17 cellular contexts compared by ENCODE assay signal in genomic region chr4:69773443-69773842, GRCh38. TPM values are rescaled to one million over a fixed set of nuclear protein-coding genes. Genes with fewer than 3 reads are reported as not detected.
DNase-seq lines count a peak whose midpoint lies in the region; ATAC-seq, FAIRE-seq and TF ChIP-seq lines count a peak whose summit lies in the region.
"Had no signal": no experiment of that assay in that cellular context is flagged by ENCODE, and none has a peak within 500 bp of the region (broad histone marks: within the 10 kb centered on the region; RNA-seq: fewer than 3 reads in every experiment).

No MANE protein-coding gene starts in this region.

- no peaks in the 10 kb centered on the region for H3K9me1 ChIP-seq in endothelial cell of umbilical vein (replicated peaks; ENCODE audit: control insufficient read depth, extremely low read depth, insufficient read depth, low read length)

- no peak overlapping the region for H3K18ac ChIP-seq in mesendoderm (ENCODE audit: low read length)

- intact Hi-C loops in endothelial cell of umbilical vein (cut with micrococcal nuclease), result loop anchor here (1.0 to 2.0 kb wide), 8 partner anchors 8 to 107 kb away; no protein-coding TSS in a partner anchor
- intact Hi-C loops in transverse colon (cut with DNase I; ENCODE audit: low total_unique reads), result no loop called here

- CTCF ChIA-PET in endothelial cell of umbilical vein (lab: Charles Lee), result interaction anchor here (0.8 to 1.3 kb wide), 3 partner anchors 11 to 50 kb away, joined by 3 to 4 read pairs (median 3); no protein-coding TSS in a partner anchor

- peak overlapping the region; percentile 70 for H3K4ac ChIP-seq in mesendoderm (ENCODE audit: low read depth, low read length)

- peak overlapping the region; percentile 91 for H2AFZ ChIP-seq in endothelial cell of umbilical vein (ENCODE audit: low read depth, low read length)
- H2AFZ ChIP-seq: GM23248, PC-9 had no signal

- no peak overlapping the region for H3K4me3 ChIP-seq in endothelial cell of umbilical vein (replicated peaks in 1 of 3; ENCODE audit: insufficient read depth in 1 of 3, low read depth in 1 of 3, low read length in 3 of 3)
- no peak overlapping the region for H3K4me3 ChIP-seq in mesendoderm (ENCODE audit: low read length)
- no peak overlapping the region for H3K4me3 ChIP-seq in transverse colon
- H3K4me3 ChIP-seq: GM23248, PC-9 had no signal

- H4K8ac ChIP-seq in mesendoderm (ENCODE audit: low read depth, low read length), result no peak overlapping the region

- DNase-seq in endothelial cell of umbilical vein (ENCODE audit: low read depth, low spot score) (peak; percentile 97), mesendoderm (peak; percentile 1), transverse colon (no peak), OCI-M2 (lab: John Stamatoyannopoulos, UW; ENCODE audit: unreplicated experiment) (no peak)
- DNase-seq in NK-92 treated with Interleukin-12 subunit alpha and Interleukin-12 subunit beta, amount 100 ng/mL, for 24 hours (lab: John Stamatoyannopoulos, UW), result no peak
- DNase-seq: CD8-positive, alpha-beta T cell; DND-41; GDM1; GM23248; NCI-H1436 treated with DMSO at 0.1 percent for 48 hours; NCI-H345 had no signal

- H3K27me3 ChIP-seq in endothelial cell of umbilical vein (ENCODE audit: control insufficient read depth in 2 of 2, insufficient read depth in 2 of 2, low read length in 2 of 2) (no peaks in the 10 kb centered on the region), mesendoderm (ENCODE audit: insufficient read depth, low read length, poor library complexity) (no peaks in the 10 kb centered on the region), transverse colon (no peaks in the 10 kb centered on the region)

- peak overlapping the region; percentile 46 for H3K9ac ChIP-seq in endothelial cell of umbilical vein (replicated peaks; ENCODE audit: extremely low read depth, insufficient read depth, low read length)
- H3K9ac ChIP-seq in mesendoderm (ENCODE audit: low read length), result no peak overlapping the region
- H3K9ac ChIP-seq: GM23248 had no signal

- H3K27ac ChIP-seq in VCaP, result peak overlapping the region; percentile 13; the same call in 1 of the 2 replicates
- H3K27ac ChIP-seq in endothelial cell of umbilical vein (ENCODE audit: insufficient read depth, low read depth, low read length), result peak overlapping the region; percentile 95
- no peak overlapping the region for H3K27ac ChIP-seq in mesendoderm (ENCODE audit: low read depth, low read length)
- peak overlapping the region; percentile 73 to 80 (median 77) for H3K27ac ChIP-seq in transverse colon
- H3K27ac ChIP-seq: GM23248, PC-9 had no signal

- dilution Hi-C loops in endothelial cell of umbilical vein (cut with MboI; ENCODE audit: extremely low pct_ligation_motif_present, low sequenced_read_pairs), result no loop called here

- peaks cover 22% of the 10 kb centered on the region for H3K4me1 ChIP-seq in endothelial cell of umbilical vein (ENCODE audit: control insufficient read depth, extremely low read depth, insufficient read depth, low read length)
- H3K4me1 ChIP-seq in mesendoderm (ENCODE audit: control insufficient read depth, low read depth, low read length), result no peaks in the 10 kb centered on the region
- H3K4me1 ChIP-seq in transverse colon, result peaks cover 0 to 35% (median 5%) of the 10 kb centered on the region in 4 donors

- in situ Hi-C loops in transverse colon (cut with MboI; ENCODE audit: low pct_ligation_motif_present in 1 of 4, low pct_unique_long_range_greater_than_20kb in 1 of 4, low sequenced_read_pairs in 3 of 4), result no loop called here

- no peak overlapping the region for H3K56ac ChIP-seq in mesendoderm (ENCODE audit: low read length)

- no peaks in the 10 kb centered on the region for H4K20me1 ChIP-seq in endothelial cell of umbilical vein (replicated peaks; ENCODE audit: control insufficient read depth, extremely low read depth, insufficient read depth, low read length)

- BruUV-seq in endothelial cell of umbilical vein (replicated peaks; lab: Mats Ljungman, UMichigan), result no TSS peak

- ATAC-seq in HG02571 (IDR thresholded peaks at IDR 0.05; ENCODE audit: unreplicated experiment), result no peak
- ATAC-seq: CD8-positive, alpha-beta T cell; Right ventricle myocardium inferior had no signal

- H3K79me2 ChIP-seq in endothelial cell of umbilical vein (ENCODE audit: control insufficient read depth, insufficient read depth, low read length), result no peaks in the 10 kb centered on the region
- H3K79me2 ChIP-seq in mesendoderm (ENCODE audit: control insufficient read depth, insufficient read depth, low read length), result no peaks in the 10 kb centered on the region

- H2BK5ac ChIP-seq in mesendoderm (ENCODE audit: low read length), result no peak overlapping the region

- H2BK15ac ChIP-seq in mesendoderm (replicated peaks; ENCODE audit: low read depth), result no peak overlapping the region

- TF ChIP-seq EP300 in transverse colon (IDR thresholded peaks at IDR 0.05; ENCODE audit: low read depth), result no peak

- no peak overlapping the region for H2AK5ac ChIP-seq in mesendoderm (ENCODE audit: low read length)

- TF ChIP-seq POLR2A in endothelial cell of umbilical vein (IDR thresholded peaks at IDR 0.05; ENCODE audit: low read depth, low read length), result no peak
- no peak for TF ChIP-seq POLR2A in transverse colon (IDR thresholded peaks at IDR 0.05)

- no peak overlapping the region for H4K5ac ChIP-seq in mesendoderm (ENCODE audit: low read length)

- H3K79me1 ChIP-seq in mesendoderm (ENCODE audit: low read length), result no peaks in the 10 kb centered on the region

- no peaks in the 10 kb centered on the region for H3K36me3 ChIP-seq in endothelial cell of umbilical vein (ENCODE audit: control insufficient read depth in 2 of 2, extremely low read depth in 1 of 2, insufficient read depth in 2 of 2, low read length in 2 of 2)
- H3K36me3 ChIP-seq in mesendoderm (ENCODE audit: control insufficient read depth, insufficient read depth, low read length), result no peaks in the 10 kb centered on the region
- no peaks in the 10 kb centered on the region for H3K36me3 ChIP-seq in transverse colon

- no peaks in the 10 kb centered on the region for H3K9me3 ChIP-seq in endothelial cell of umbilical vein (replicated peaks; ENCODE audit: control insufficient read depth, insufficient read depth, low read length)
- no peaks in the 10 kb centered on the region for H3K9me3 ChIP-seq in transverse colon

- TF ChIP-seq CTCF in VCaP (conservative IDR thresholded peaks at IDR 0.05) (no peak), endothelial cell of umbilical vein (IDR thresholded peaks at IDR 0.05; ENCODE audit: extremely low read depth in 1 of 2, insufficient read depth in 1 of 2, low read depth in 1 of 2, low read length in 2 of 2) (no peak), transverse colon (IDR thresholded peaks at IDR 0.05) (no peak)

- no CpG with 5 or more reads among the region's 3 CpGs for WGBS in mesendoderm (ENCODE audit: extremely low coverage, insufficient coverage, low lambda C conversion rate)
- 38% methylated on average over 3 of the region's 3 CpGs; no CpG with 5 or more reads in 1 of the 2 donors for WGBS in transverse colon (ENCODE audit: low coverage in 1 of 2), 2 donors

- peak overlapping the region; percentile 16 for H3K4me2 ChIP-seq in endothelial cell of umbilical vein (ENCODE audit: insufficient read depth, low read length)
- no peak overlapping the region for H3K4me2 ChIP-seq in mesendoderm (ENCODE audit: low read length)
- H3K4me2 ChIP-seq: PC-9 had no signal

- no peak overlapping the region for H3K23ac ChIP-seq in mesendoderm (ENCODE audit: low read length)

- peak; percentile 74 for FAIRE-seq in endothelial cell of umbilical vein (lab: Jason Lieb, UNC)

- H2BK120ac ChIP-seq in mesendoderm (ENCODE audit: low read depth, low read length), result no peak overlapping the region

- POLR2A ChIA-PET in endothelial cell of umbilical vein (lab: Charles Lee), result interaction anchor here (1.0 to 1.9 kb wide), 3 partner anchors 13 to 27 kb away, joined by 4 to 5 read pairs (median 5); partner anchors contain the start of gene SULT1B1

TF ChIP-seq in endothelial cell of umbilical vein, 7 proteins besides CTCF, POLR2A, EP300 and RAD21:
- no peak for TF ChIP-seq MYC (IDR thresholded peaks at IDR 0.05; ENCODE audit: low read depth, low read length)
- no peak for TF ChIP-seq EZH2 (IDR thresholded peaks at IDR 0.05; ENCODE audit: borderline replicate concordance, low read depth, low read length, severe bottlenecking)
- no peak for TF ChIP-seq MAX (IDR thresholded peaks at IDR 0.05; ENCODE audit: insufficient read depth, insufficient read length)
- peak; percentile 31 for TF ChIP-seq FOS (IDR thresholded peaks at IDR 0.05; ENCODE audit: borderline replicate concordance, insufficient read depth, low read length)
- peak; percentile 84 for TF ChIP-seq GATA2 (IDR thresholded peaks at IDR 0.05; ENCODE audit: insufficient read depth, insufficient read length, low read depth, low read length)
- peak; percentile 51 for TF ChIP-seq JUN (IDR thresholded peaks at IDR 0.05; ENCODE audit: borderline replicate concordance, insufficient read depth, insufficient read length, low read depth)
- peak; percentile 15 for TF ChIP-seq POLR2AphosphoS5 (IDR thresholded peaks at IDR 0.05; ENCODE audit: insufficient read depth, low read depth, low read length)

RNA-seq across cellular contexts. Expression of gene SULT1B1, which starts 13.0 kb away (rescaled TPM):
- total RNA-seq in endothelial cell of umbilical vein (59.5 and 68.2 TPM in 2 replicates), transverse colon (100 to 1,000 TPM; 105 to 212 (median 147) TPM)
- polyA plus RNA-seq in endothelial cell of umbilical vein, result 35.2 and 45.0 TPM in 2 replicates
- polyA plus RNA-seq in endothelial cell of umbilical vein (2011; cell fraction: cytosol; rRNA removed), result 43.0 and 43.7 TPM in 2 replicates
- polyA plus RNA-seq in endothelial cell of umbilical vein (2011; cell fraction: nucleus; rRNA removed), result 57.8 and 83.9 TPM in 2 replicates
- 47.7 and 50.6 TPM in 2 replicates for polyA plus RNA-seq in endothelial cell of umbilical vein (2012)
- polyA minus RNA-seq in endothelial cell of umbilical vein, result 88.4 and 99.5 TPM in 2 replicates
- polyA minus RNA-seq in endothelial cell of umbilical vein (2011; cell fraction: cytosol; rRNA and poly(A)+ RNA removed), result not detected
- 47.8 and 83.8 TPM in 2 replicates for polyA minus RNA-seq in endothelial cell of umbilical vein (2011; cell fraction: nucleus; rRNA and poly(A)+ RNA removed)
- polyA plus RNA-seq in mesendoderm (2013, experiment 1 of 2), result not detected
- polyA plus RNA-seq in mesendoderm (2013, experiment 2 of 2), result not detected
- polyA plus RNA-seq: AG04450, BJ had no signal

Comparison
In these comparisons a context has a peak if more than half of its experiments do, and no peak if none do; other contexts are left out.
1. DNase-seq: peak in endothelial cell of umbilical vein (single experiment) and mesendoderm (single experiment); none in transverse colon (single experiment), NK-92 treated with Interleukin-12 subunit alpha and Interleukin-12 subunit beta, amount 100 ng/mL, for 24 hours (single experiment) and OCI-M2 (single experiment).